In the genomic region with DNA sequence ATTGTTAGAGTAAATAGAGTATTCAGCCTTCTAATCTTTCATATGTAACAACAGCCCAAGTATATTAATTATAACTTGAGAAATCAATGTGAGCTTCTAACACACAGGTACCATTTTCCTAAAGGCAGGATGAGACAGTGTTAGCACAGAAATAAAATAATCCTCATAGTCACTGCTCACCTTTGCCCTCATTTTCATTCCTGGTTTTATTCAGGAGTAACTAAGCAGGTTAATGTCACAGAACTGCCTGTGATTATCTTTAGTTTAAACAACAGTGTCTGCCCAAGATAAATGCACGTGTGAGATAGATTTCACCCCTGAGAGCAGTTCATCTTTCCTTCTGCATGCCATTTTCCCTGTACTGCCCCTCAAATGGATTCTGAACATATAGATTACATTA, we compare ENCODE assay signal across 29 cellular contexts.
"Had no signal": no experiment of that assay in that cellular context is flagged by ENCODE, and none has a peak within 500 bp of the region (broad histone marks: within the 10 kb centered on the region; RNA-seq: fewer than 3 reads in every experiment).

No MANE protein-coding gene starts in this region.

- H3K27ac ChIP-seq: epithelial cell of prostate, esophagus squamous epithelium, heart right ventricle, left ventricle myocardium inferior, ovary, sigmoid colon, stomach, suprapubic skin, tibial artery, upper lobe of right lung had no signal

- H3K27me3 ChIP-seq: esophagus squamous epithelium, heart right ventricle, ovary, sigmoid colon, stomach, suprapubic skin, tibial artery, upper lobe of right lung had no signal

- H3K4me2 ChIP-seq: smooth muscle cell had no signal

- H3K4me3 ChIP-seq: esophagus squamous epithelium, heart right ventricle, left ventricle myocardium inferior, ovary, sigmoid colon, smooth muscle cell, stomach, suprapubic skin, tibial artery, upper lobe of right lung had no signal

- H3K4me1 ChIP-seq: esophagus squamous epithelium, heart right ventricle, left ventricle myocardium inferior, sigmoid colon, suprapubic skin, tibial artery, upper lobe of right lung had no signal

- ATAC-seq: activated CD8-positive, alpha-beta T cell treated with anti-CD3 and anti-CD28 coated beads for 36 hours; activated naive CD4-positive, alpha-beta T cell treated with anti-CD3 and anti-CD28 coated beads, Interleukin-2, amount 50 U/mL, for 72 hours; activated T-cell treated with anti-CD3 and anti-CD28 coated beads, Interleukin-2, amount 50 U/mL, for 4 hours; heart right ventricle; stimulated activated naive B cell treated with anti-CD40 and anti-IgM and Interleukin-4, amounts not matched to agents 10 μg/mL and 1 μg/mL and 100 μg/mL, for 72 hours; upper lobe of right lung; WTC11 had no signal

- H3K36me3 ChIP-seq: esophagus squamous epithelium, heart right ventricle, left ventricle myocardium inferior, ovary, sigmoid colon, stomach, suprapubic skin, tibial artery, upper lobe of right lung had no signal

- H3K4me1 Mint-ChIP-seq: activated CD4-positive, alpha-beta T cell treated with anti-CD3 and anti-CD28 coated beads, Interleukin-2, amount 10 ng/mL, durations not matched to agents 7 days and 5 days; nephron; stimulated activated naive B cell treated with anti-CD40 and anti-IgM and Interleukin-4, amounts not matched to agents 10 μg/mL and 1 μg/mL and 100 μg/mL, for 72 hours had no signal

- H3K27me3 Mint-ChIP-seq: activated CD4-positive, alpha-beta T cell treated with anti-CD3 and anti-CD28 coated beads, Interleukin-2, amount 10 ng/mL, durations not matched to agents 7 days and 5 days; activated CD8-positive, alpha-beta T cell treated with anti-CD3 and anti-CD28 coated beads for 36 hours; progenitor cell of endocrine pancreas; stimulated activated naive B cell treated with anti-CD40 and anti-IgM and Interleukin-4, amounts not matched to agents 10 μg/mL and 1 μg/mL and 100 μg/mL, for 72 hours had no signal

- DNase-seq: activated CD4-positive, alpha-beta T cell treated with anti-CD3 and anti-CD28 coated beads for 1 hour; activated CD4-positive, alpha-beta T cell treated with anti-CD3 and anti-CD28 coated beads, Interleukin-2, amount 10 ng/mL, durations not matched to agents 7 days and 5 days; activated CD8-positive, alpha-beta T cell treated with anti-CD3 and anti-CD28 coated beads for 36 hours; activated naive CD4-positive, alpha-beta T cell; activated T-cell treated with anti-CD3 and anti-CD28 coated beads, Interleukin-2, amount 50 U/mL, for 4 hours; anterior cingulate cortex; dermis blood vessel endothelial cell; effector CD4-positive, alpha-beta T cell; esophagus squamous epithelium; foreskin melanocyte; heart right ventricle; kidney glomerular epithelial cell; left ventricle myocardium inferior; ovary; sigmoid colon; stimulated activated CD4-positive, alpha-beta T cell treated with anti-CD3 and anti-CD28 coated beads, Interleukin-1b, Interleukin-23, amount 100 ng/mL, for 48 hours; stimulated activated naive B cell treated with anti-CD40 and anti-IgM and Interleukin-4, amounts not matched to agents 10 μg/mL and 1 μg/mL and 100 μg/mL, for 72 hours; stomach; T-helper 2 cell; tibial artery; upper lobe of right lung had no signal

- H3K27ac Mint-ChIP-seq: activated CD4-positive, alpha-beta T cell treated with anti-CD3 and anti-CD28 coated beads, Interleukin-2, amount 10 ng/mL, durations not matched to agents 7 days and 5 days; activated CD8-positive, alpha-beta T cell treated with anti-CD3 and anti-CD28 coated beads for 36 hours; activated naive CD4-positive, alpha-beta T cell treated with anti-CD3 and anti-CD28 coated beads, Interleukin-2, amount 50 U/mL, for 72 hours; activated T-helper 2 cell treated with anti-CD3 and anti-CD28 coated beads, Interferon-gamma antibody, Interleukin-2, Interleukin-4, amounts not matched to agents 10 μg/mL and 5 μg/mL and 100 μg/mL, durations not matched to agents 14 hours and 24 hours and 36 hours; nephron; progenitor cell of endocrine pancreas; stimulated activated naive B cell treated with anti-CD40 and anti-IgM and Interleukin-4, amounts not matched to agents 10 μg/mL and 1 μg/mL and 100 μg/mL, for 72 hours; WTC11 had no signal

- H3K36me3 Mint-ChIP-seq: activated naive CD4-positive, alpha-beta T cell treated with anti-CD3 and anti-CD28 coated beads, Interleukin-2, amount 50 U/mL, for 72 hours; stimulated activated naive B cell treated with anti-CD40 and anti-IgM and Interleukin-4, amounts not matched to agents 10 μg/mL and 1 μg/mL and 100 μg/mL, for 72 hours; WTC11 had no signal

- H3K9me3 Mint-ChIP-seq: activated CD8-positive, alpha-beta T cell treated with anti-CD3 and anti-CD28 coated beads for 36 hours; stimulated activated naive B cell treated with anti-CD40 and anti-IgM and Interleukin-4, amounts not matched to agents 10 μg/mL and 1 μg/mL and 100 μg/mL, for 72 hours had no signal

- H3K9me3 ChIP-seq: esophagus squamous epithelium, ovary, sigmoid colon, stomach, suprapubic skin, tibial artery, upper lobe of right lung had no signal

- H3K4me3 Mint-ChIP-seq: activated CD4-positive, alpha-beta T cell treated with anti-CD3 and anti-CD28 coated beads, Interleukin-2, amount 10 ng/mL, durations not matched to agents 7 days and 5 days; activated CD8-positive, alpha-beta T cell treated with anti-CD3 and anti-CD28 coated beads for 36 hours; activated T-cell treated with anti-CD3 and anti-CD28 coated beads, Interleukin-2, amount 50 U/mL, for 4 hours; nephron; stimulated activated naive B cell treated with anti-CD40 and anti-IgM and Interleukin-4, amounts not matched to agents 10 μg/mL and 1 μg/mL and 100 μg/mL, for 72 hours; WTC11 had no signal
